ENCODE assay signal across 8 cellular contexts in the genomic region with DNA sequence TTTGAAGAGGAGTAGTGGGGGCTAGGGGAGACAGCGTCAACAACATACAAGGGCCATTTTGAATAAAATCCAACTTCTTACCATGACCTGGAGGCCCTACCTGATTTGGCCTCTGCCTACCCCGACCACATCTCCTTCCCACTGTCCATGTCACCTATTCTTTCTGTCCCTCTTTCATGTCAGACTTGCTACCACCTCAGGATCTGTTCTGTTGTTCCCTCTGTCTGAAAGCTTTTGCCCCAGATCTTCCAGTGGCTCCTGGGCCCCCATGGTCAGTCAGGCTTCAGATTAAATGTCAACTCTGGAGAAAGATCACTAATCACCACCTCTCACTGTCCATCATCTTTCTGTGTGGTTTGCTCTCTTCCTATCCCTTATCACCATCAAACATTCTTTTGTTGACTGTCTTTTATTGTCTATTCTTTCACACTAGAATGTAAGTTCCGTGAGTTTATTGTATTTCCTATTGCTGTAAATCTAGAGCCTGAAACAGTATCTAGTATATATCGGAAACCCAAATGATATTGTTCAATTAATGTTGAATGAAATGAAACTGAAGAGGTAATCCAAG. TPM values are rescaled to one million over a fixed set of nuclear protein-coding genes. Genes with fewer than 3 reads are reported as not detected.
A peak's percentile ranks its signal among the peaks of the same experiment; 100 is the strongest.
DNase-seq lines count a peak whose midpoint lies in the region; ATAC-seq, FAIRE-seq and TF ChIP-seq lines count a peak whose summit lies in the region.

No MANE protein-coding gene starts in this region.

- peaks cover 38% of the 10 kb centered on the region for H3K79me2 ChIP-seq in GM23338 (replicated peaks; ENCODE audit: insufficient read depth)

- H3K4me2 ChIP-seq in GM23338: peak overlapping the region; percentile 72

- TF ChIP-seq EP300 in sigmoid colon (IDR thresholded peaks at IDR 0.05): no peak

- no peaks in the 10 kb centered on the region for H3K9me3 Mint-ChIP-seq in GM23338

- TF ChIP-seq CTCF in GM23338 (conservative IDR thresholded peaks at IDR 0.05; ENCODE audit: low read depth in 2 of 2) (no peak), sigmoid colon (IDR thresholded peaks at IDR 0.05) (no peak)

- intact Hi-C loops in sigmoid colon (cut with DNase I): loop anchor here (1.0 to 10.0 kb wide), 2 partner anchors 32 to 158 kb away; partner anchors contain the start of gene SRP19

- H3K9ac ChIP-seq in SK-N-MC (ENCODE audit: insufficient read length): peak overlapping the region; percentile 59

- DNase-seq in GM23338 (ENCODE audit: low spot score) (no peak), SK-N-MC (ENCODE audit: low read depth, low spot score) (no peak), erythroblast (lab: John Stamatoyannopoulos, UW) (peak; percentile 21 to 33), sigmoid colon (no peak), COR-L47 (lab: John Stamatoyannopoulos, UW) (no peak), frontal cortex (ENCODE audit: low spot score in 2 of 2) (no peak), iPS-NIHi11 (ENCODE audit: low spot score) (no peak)

- H2AFZ ChIP-seq in GM23338: peak overlapping the region; percentile 90

- peaks cover 3% of the 10 kb centered on the region for H3K27me3 Mint-ChIP-seq in GM23338 (ENCODE audit: insufficient read depth, low read depth, poor library complexity)

- no peaks in the 10 kb centered on the region; the same call in 1 of the 2 replicates for H3F3A ChIP-seq in GM23338 (replicated peaks; ENCODE audit: low read depth)

- no peak overlapping the region for H3K27ac Mint-ChIP-seq in GM23338

- H3K4me1 Mint-ChIP-seq in GM23338: peaks cover 28% of the 10 kb centered on the region

- ATAC-seq in GM23338: no peak
- no peak for ATAC-seq in HG03135 (IDR thresholded peaks at IDR 0.05; ENCODE audit: unreplicated experiment)

- peak overlapping the region; percentile 98; the same call in 1 of the 2 replicates for H3K4me3 ChIP-seq in GM23338
- H3K4me3 ChIP-seq in SK-N-MC: no peak overlapping the region; the same call in 1 of the 2 replicates
- peak overlapping the region in 3 of 4 donors; percentile 73 to 97 (median 92) for H3K4me3 ChIP-seq in sigmoid colon

- TF ChIP-seq POLR2A in erythroblast (IDR thresholded peaks at IDR 0.05; ENCODE audit: low read length) (no peak), sigmoid colon (IDR thresholded peaks at IDR 0.05) (no peak)

- H3K36me3 ChIP-seq in GM23338 (ENCODE audit: insufficient read depth) (no peaks in the 10 kb centered on the region), SK-N-MC (ENCODE audit: insufficient read depth, low read length) (no peaks in the 10 kb centered on the region), sigmoid colon (no peaks in the 10 kb centered on the region)

- peak overlapping the region; percentile 89; the same call in 2 of the 3 replicates for H3K4me3 Mint-ChIP-seq in GM23338

- whole genome bisulfite sequencing in sigmoid colon, 2 donors: 61 to 87% methylated on average over 4 of the region's 4 CpGs

- no peaks in the 10 kb centered on the region; the same call in 2 of the 3 replicates for H3K36me3 Mint-ChIP-seq in GM23338 (ENCODE audit: low read depth)

- H3K9me3 ChIP-seq in SK-N-MC (ENCODE audit: low read depth, low read length) (no peaks in the 10 kb centered on the region), sigmoid colon (no peaks in the 10 kb centered on the region)

- H3K27me3 ChIP-seq in GM23338 (ENCODE audit: insufficient read depth): no peaks in the 10 kb centered on the region
- no peaks in the 10 kb centered on the region for H3K27me3 ChIP-seq in sigmoid colon

- no peaks in the 10 kb centered on the region for H3K9me2 ChIP-seq in GM23338 (ENCODE audit: insufficient read depth)

- 0 out of 2 replicates have a peak, but pooled peaks cover 8% of the 10 kb centered on the region for H4K20me1 ChIP-seq in GM23338 (replicated peaks; ENCODE audit: insufficient read depth)

- no peak for FAIRE-seq in frontal cortex (lab: Jason Lieb, UNC)

- no peak overlapping the region for H3K27ac ChIP-seq in GM23338 (ENCODE audit: low read depth)
- peak overlapping the region; percentile 42 for H3K27ac ChIP-seq in SK-N-MC
- H3K27ac ChIP-seq in sigmoid colon: peak overlapping the region; percentile 90 to 97 (median 96)

- H3K4me1 ChIP-seq in GM23338 (ENCODE audit: insufficient read depth): peaks cover 19% of the 10 kb centered on the region
- peaks cover 0 to 63% (median 42%) of the 10 kb centered on the region in 4 donors for H3K4me1 ChIP-seq in sigmoid colon

TF ChIP-seq in GM23338, 12 proteins besides CTCF, POLR2A, EP300 and RAD21:
- TF ChIP-seq ZNF331 (CRISPR knock-in tag; IDR thresholded peaks at IDR 0.05; ENCODE audit: low read depth) (no peak), REST (IDR thresholded peaks at IDR 0.05; ENCODE audit: unreplicated experiment) (no peak), EZH2phosphoT487 (IDR thresholded peaks at IDR 0.05; ENCODE audit: unreplicated experiment) (no peak), ZNF114 (CRISPR knock-in tag; IDR thresholded peaks at IDR 0.05) (no peak)
TF ChIP-seq in GM23338: peak in this region for 0.

RNA-seq across cellular contexts. Expression of gene APC, which starts 31.2 kb away (rescaled TPM):
- 45.3 and 62.9 TPM in 2 replicates for total RNA-seq in GM23338 (2014; rRNA removed; shearing (Covaris generic))
- 34.8 and 42.4 TPM in 2 replicates for polyA plus RNA-seq in GM23338 (2016; fragmentation: Nextera tagmentation; extraction: Ambion mirVana)
- total RNA-seq in sigmoid colon: 10 to 100 TPM; 46.1 to 81.4 (median 64.0) TPM
- 10 to 100 TPM in 1 of 3 donors, 1 to 10 TPM in 2; 2.4 to 10.4 (median 9.0) TPM for polyA plus RNA-seq in sigmoid colon
- 301 TPM for total RNA-seq in frontal cortex

Comparison
In these comparisons a context has a peak if more than half of its experiments do, and no peak if none do; other contexts are left out.
1. DNase-seq: peak in erythroblast (2 of 2); none in GM23338 (single experiment), SK-N-MC (single experiment), sigmoid colon (single experiment), COR-L47 (single experiment), frontal cortex (0 of 2) and iPS-NIHi11 (single experiment).